19 cellular contexts compared by ENCODE assay signal in the genomic region with DNA sequence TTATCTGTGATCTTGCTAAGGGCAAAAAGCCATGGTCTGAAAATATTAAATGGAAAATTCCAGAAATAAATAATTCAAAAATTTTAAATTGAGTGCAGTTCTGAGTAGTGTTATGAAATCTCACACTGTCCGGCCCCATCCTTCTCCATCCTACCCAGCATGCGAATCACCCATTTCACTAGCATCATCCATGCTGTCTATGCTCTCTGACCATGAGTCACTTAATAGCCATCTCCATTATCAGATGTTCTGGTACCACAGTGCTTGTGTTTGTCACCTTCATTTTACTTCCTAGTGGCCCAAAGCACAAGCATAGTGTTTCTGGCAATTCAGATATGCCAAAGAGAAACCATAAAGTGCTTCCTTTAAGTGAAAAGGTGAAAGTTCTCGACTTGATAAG.
A peak's percentile ranks its signal among the peaks of the same experiment; 100 is the strongest.
DNase-seq lines count a peak whose midpoint lies in the region; FAIRE-seq and TF ChIP-seq lines count a peak whose summit lies in the region.
"Had no signal": no experiment of that assay in that cellular context is flagged by ENCODE, and none has a peak within 500 bp of the region (broad histone marks: within the 10 kb centered on the region; RNA-seq: fewer than 3 reads in every experiment).

No MANE protein-coding gene starts in this region.

- FAIRE-seq in astrocyte (lab: Jason Lieb, UNC), result no peak
- FAIRE-seq: A204.1, D721Med had no signal

- no peaks in the 10 kb centered on the region for H3K79me2 ChIP-seq in astrocyte (ENCODE audit: insufficient read depth, low read length)

- no peaks in the 10 kb centered on the region for H3K4me1 ChIP-seq in astrocyte (ENCODE audit: insufficient read depth, low read length)

- H3K4me1 Mint-ChIP-seq in astrocyte (ENCODE audit: low read depth, unreplicated experiment), result peaks cover 2% of the 10 kb centered on the region
- no peaks in the 10 kb centered on the region for H3K4me1 Mint-ChIP-seq in activated CD4-positive, alpha-beta T cell treated with anti-CD3 and anti-CD28 coated beads, Interleukin-2, amount 10 ng/mL, durations not matched to agents 7 days and 5 days
- H3K4me1 Mint-ChIP-seq: T-cell had no signal

- H3K27me3 Mint-ChIP-seq in astrocyte (ENCODE audit: low read depth, unreplicated experiment), result no peaks in the 10 kb centered on the region
- peaks cover 2% of the 10 kb centered on the region for H3K27me3 Mint-ChIP-seq in activated CD4-positive, alpha-beta T cell treated with anti-CD3 and anti-CD28 coated beads, Interleukin-2, amount 10 ng/mL, durations not matched to agents 7 days and 5 days

- peaks cover 7% of the 10 kb centered on the region for H3K36me3 ChIP-seq in astrocyte (ENCODE audit: insufficient read depth, low read length)
- H3K36me3 ChIP-seq: MG63 had no signal

- H3K4me2 ChIP-seq in astrocyte (ENCODE audit: low read length), result no peak overlapping the region

- H2AFZ ChIP-seq in astrocyte (ENCODE audit: low read depth, low read length), result no peak overlapping the region

- H3K9ac ChIP-seq in astrocyte (ENCODE audit: low read length), result no peak overlapping the region

- H3K4me3 Mint-ChIP-seq in astrocyte (ENCODE audit: unreplicated experiment), result no peak overlapping the region
- H3K4me3 Mint-ChIP-seq in activated CD4-positive, alpha-beta T cell treated with anti-CD3 and anti-CD28 coated beads, Interleukin-2, amount 10 ng/mL, durations not matched to agents 7 days and 5 days, result no peak overlapping the region
- H3K4me3 Mint-ChIP-seq: CD8-positive, alpha-beta T cell; T-cell had no signal

- CTCF ChIA-PET in GM10248 (lab: Yijun Ruan, JAX), result no interaction called here
- CTCF ChIA-PET in activated CD4-positive, alpha-beta T cell treated with anti-CD3 and anti-CD28 coated beads, Interleukin-2, amount 10 ng/mL, durations not matched to agents 7 days and 5 days (lab: Charles Lee), result no interaction called here

- no peaks in the 10 kb centered on the region for H3K27me3 ChIP-seq in astrocyte (ENCODE audit: insufficient read depth, low read length)
- H3K27me3 ChIP-seq: MG63 had no signal

- no peaks in the 10 kb centered on the region for H4K20me1 ChIP-seq in astrocyte (ENCODE audit: insufficient read depth, low read length)

- TF ChIP-seq CTCF in astrocyte (IDR thresholded peaks at IDR 0.05; ENCODE audit: insufficient read depth, low read depth, low read length) (no peak), GM10248 (IDR thresholded peaks at IDR 0.05; ENCODE audit: control extremely low read depth, extremely low read depth, low read depth, missing control alignments) (no peak)

- H3K36me3 Mint-ChIP-seq in astrocyte (ENCODE audit: low read depth, unreplicated experiment), result peaks cover 5% of the 10 kb centered on the region
- no peaks in the 10 kb centered on the region for H3K36me3 Mint-ChIP-seq in activated CD4-positive, alpha-beta T cell treated with anti-CD3 and anti-CD28 coated beads, Interleukin-2, amount 10 ng/mL, durations not matched to agents 7 days and 5 days (ENCODE audit: low read depth)
- H3K36me3 Mint-ChIP-seq: T-cell had no signal

- POLR2A ChIA-PET in GM10248 (lab: Yijun Ruan, JAX), result no interaction called here
- POLR2A ChIA-PET in activated CD4-positive, alpha-beta T cell treated with anti-CD3 and anti-CD28 coated beads, Interleukin-2, amount 10 ng/mL, durations not matched to agents 7 days and 5 days (lab: Charles Lee), result no interaction called here

- DNase-seq in AG08396 (ENCODE audit: low spot score), result peak; percentile 33
- DNase-seq in HCEC 1CT, result peak; percentile 28
- peak; percentile 3 for DNase-seq in astrocyte (ENCODE audit: low read depth)
- peak; percentile 17 for DNase-seq in hepatic stellate cell (ENCODE audit: low spot score)
- DNase-seq in GM10248 (ENCODE audit: extremely low spot score), result no peak
- no peak for DNase-seq in activated CD4-positive, alpha-beta T cell treated with anti-CD3 and anti-CD28 coated beads, Interleukin-2, amount 10 ng/mL, durations not matched to agents 7 days and 5 days
- DNase-seq in NCI-H146 treated with DMSO at 0.1 percent for 48 hours (lab: John Stamatoyannopoulos, UW; ENCODE audit: unreplicated experiment), result no peak
- DNase-seq in activated CD4-positive, CD25-positive, alpha-beta regulatory T cell treated with anti-CD3 and anti-CD28 coated beads, Interleukin-2, amount 50 U/mL, for 72 hours, result no peak
- DNase-seq: CD8-positive, alpha-beta T cell; DND-41; H7; KBM-7; MG63; NCI-H1105; NCI-H187; NCI-H69; T-cell had no signal

- no peak overlapping the region for H3K27ac ChIP-seq in astrocyte (ENCODE audit: low read depth, low read length)

- H3K4me3 ChIP-seq in astrocyte (ENCODE audit: insufficient read depth, low read depth, low read length), result no peak overlapping the region
- H3K4me3 ChIP-seq: MG63 had no signal

- H3K27ac Mint-ChIP-seq in astrocyte (ENCODE audit: unreplicated experiment), result no peak overlapping the region
- no peak overlapping the region for H3K27ac Mint-ChIP-seq in activated CD4-positive, alpha-beta T cell treated with anti-CD3 and anti-CD28 coated beads, Interleukin-2, amount 10 ng/mL, durations not matched to agents 7 days and 5 days
- H3K27ac Mint-ChIP-seq: CD8-positive, alpha-beta T cell; T-cell had no signal

- H3K9me3 ChIP-seq in astrocyte (ENCODE audit: insufficient read depth, low read depth, low read length), result no peaks in the 10 kb centered on the region
- H3K9me3 ChIP-seq: MG63 had no signal

- H3K9me3 Mint-ChIP-seq in astrocyte (ENCODE audit: unreplicated experiment), result no peaks in the 10 kb centered on the region
- H3K9me3 Mint-ChIP-seq in activated CD4-positive, alpha-beta T cell treated with anti-CD3 and anti-CD28 coated beads, Interleukin-2, amount 10 ng/mL, durations not matched to agents 7 days and 5 days, result no peaks in the 10 kb centered on the region

Comparison
In these comparisons a context has a peak if more than half of its experiments do, and no peak if none do; other contexts are left out.
1. DNase-seq: peak in AG08396 (single experiment), HCEC 1CT (single experiment), astrocyte (single experiment) and hepatic stellate cell (single experiment); none in GM10248 (single experiment), activated CD4-positive, alpha-beta T cell treated with anti-CD3 and anti-CD28 coated beads, Interleukin-2, amount 10 ng/mL, durations not matched to agents 7 days and 5 days (single experiment), NCI-H146 treated with DMSO at 0.1 percent for 48 hours (single experiment) and activated CD4-positive, CD25-positive, alpha-beta regulatory T cell treated with anti-CD3 and anti-CD28 coated beads, Interleukin-2, amount 50 U/mL, for 72 hours (single experiment).